12 cellular contexts compared by ENCODE assay signal in genomic region chr21:32386195-32386870, GRCh38. TPM values are rescaled to one million over a fixed set of nuclear protein-coding genes. Genes with fewer than 3 reads are reported as not detected.
DNase-seq lines count a peak whose midpoint lies in the region; ATAC-seq and TF ChIP-seq lines count a peak whose summit lies in the region.
"Had no signal": no experiment of that assay in that cellular context is flagged by ENCODE, and none has a peak within 500 bp of the region (broad histone marks: within the 10 kb centered on the region; RNA-seq: fewer than 3 reads in every experiment).

No MANE protein-coding gene starts in this region.

- intact Hi-C loops in Right ventricle myocardium inferior (cut with DNase I) (no loop called here), cardiac septum (cut with DNase I) (no loop called here)

- no peak overlapping the region for H3K4me3 ChIP-seq in cardiac fibroblast (replicated peaks in 1 of 2; ENCODE audit: low read depth in 2 of 2, low read length in 2 of 2)

- no peak for TF ChIP-seq CTCF in cardiac fibroblast (IDR thresholded peaks at IDR 0.05; ENCODE audit: low read depth, low read length)

- ATAC-seq in Right ventricle myocardium inferior (peak; percentile 84), left lobe of liver (peak; percentile 88), HG03135 (IDR thresholded peaks at IDR 0.05; ENCODE audit: unreplicated experiment) (no peak)
- ATAC-seq: naive thymus-derived CD8-positive, alpha-beta T cell; Panc1 had no signal

- DNase-seq in Right ventricle myocardium inferior (ENCODE audit: missing footprints): no peak
- no peak for DNase-seq in cardiac septum (ENCODE audit: low spot score)
- DNase-seq in cardiac fibroblast (ENCODE audit: low read depth in 2 of 2): peak; percentile 42 to 48
- no peak for DNase-seq in left lobe of liver (ENCODE audit: low spot score)
- DNase-seq in activated effector memory CD4-positive, alpha-beta T cell treated with Interleukin-2 at 50 U/mL for 16 hours: no peak
- DNase-seq in NCI-H128 (lab: John Stamatoyannopoulos, UW; ENCODE audit: unreplicated experiment): no peak
- no peak for DNase-seq in H4 (ENCODE audit: low spot score)
- DNase-seq: AML-193; naive thymus-derived CD8-positive, alpha-beta T cell; NCI-H2227 treated with DMSO at 0.1 percent for 48 hours had no signal

RNA-seq across cellular contexts. Expression of gene URB1, which starts 6.5 kb away (rescaled TPM):
- total RNA-seq in Right ventricle myocardium inferior: 11.6 TPM
- 10.5 TPM for total RNA-seq in cardiac septum
- total RNA-seq in left lobe of liver: 9.2 TPM
- total RNA-seq in H4 (2014; rRNA removed; shearing (Covaris generic)): 7.3 and 9.8 TPM in 2 replicates

RNA-seq across cellular contexts. Expression of gene EVA1C, which starts 26.2 kb away (rescaled TPM):
- total RNA-seq in Right ventricle myocardium inferior: 12.8 TPM
- total RNA-seq in cardiac septum: 15.4 TPM
- total RNA-seq in left lobe of liver: 5.0 TPM
- total RNA-seq in H4 (2014; rRNA removed; shearing (Covaris generic)): 3.8 and 7.9 TPM in 2 replicates

Comparison
In these comparisons a context has a peak if more than half of its experiments do, and no peak if none do; other contexts are left out.
1. DNase-seq: peak in cardiac fibroblast (2 of 2); none in Right ventricle myocardium inferior (single experiment), cardiac septum (single experiment), left lobe of liver (single experiment), activated effector memory CD4-positive, alpha-beta T cell treated with Interleukin-2 at 50 U/mL for 16 hours (single experiment), NCI-H128 (single experiment) and H4 (single experiment).